8 cellular contexts compared by ENCODE assay signal in the genomic region with DNA sequence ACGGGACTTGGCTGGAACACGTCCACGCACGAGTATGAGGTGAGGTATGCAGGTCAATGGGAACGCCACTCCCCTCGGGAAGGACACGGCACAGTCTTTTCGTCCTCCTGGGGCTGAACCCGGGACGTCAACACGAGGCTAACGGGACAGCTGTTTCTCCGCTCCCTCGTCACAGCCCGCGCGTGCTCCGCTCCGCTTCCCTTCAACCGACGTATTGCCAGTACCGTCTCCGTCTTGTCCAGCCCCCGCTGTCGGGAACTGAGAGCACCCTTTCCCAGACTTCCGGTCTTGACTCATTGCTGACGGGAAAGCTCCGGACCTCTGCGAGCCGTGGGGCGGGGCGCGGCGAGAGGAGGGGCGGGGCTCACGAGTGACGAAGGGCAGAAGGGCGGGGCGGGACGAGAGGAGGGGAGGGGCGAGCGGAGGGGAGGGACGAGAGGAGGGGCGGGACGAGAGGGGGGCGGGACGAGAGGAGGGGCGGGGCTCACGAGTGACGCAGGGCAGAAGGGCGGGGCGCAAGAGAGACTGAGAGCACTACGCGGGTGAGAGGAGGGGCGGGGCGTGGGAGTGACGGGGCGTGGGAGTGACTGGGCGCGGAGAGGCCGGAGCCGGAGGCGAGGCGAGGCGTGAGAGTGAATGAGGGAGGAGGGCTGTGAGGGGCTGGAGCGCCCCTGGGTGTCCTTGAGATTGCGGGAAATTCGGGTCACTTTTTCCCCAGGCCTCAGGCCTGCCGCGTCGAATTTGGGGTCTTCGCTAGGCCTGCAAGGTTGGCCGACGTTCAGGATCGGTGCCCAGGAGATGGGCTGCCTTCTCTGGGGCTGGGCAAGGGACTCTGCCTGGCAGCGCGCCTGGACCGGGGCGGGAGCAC. TPM values are rescaled to one million over a fixed set of nuclear protein-coding genes. Genes with fewer than 3 reads are reported as not detected.
DNase-seq lines count a peak whose midpoint lies in the region; ATAC-seq and TF ChIP-seq lines count a peak whose summit lies in the region.

No MANE protein-coding gene starts in this region.

- peaks cover 17% of the 10 kb centered on the region for H3K4me1 ChIP-seq in BLaER1

- H3K9me3 ChIP-seq in BLaER1: no peaks in the 10 kb centered on the region

- DNase-seq in NCI-H524 (lab: John Stamatoyannopoulos, UW): peak; percentile 92 to 93
- peak; percentile 97 for DNase-seq in activated CD4-positive, alpha-beta T cell treated with anti-CD3 and anti-CD28 coated beads for 36 hours
- DNase-seq in choroid plexus epithelial cell (ENCODE audit: low read depth): peak; percentile 99
- DNase-seq in stimulated activated CD4-positive, alpha-beta T cell treated with anti-CD3 and anti-CD28 coated beads, Interleukin-1b, Interleukin-23, amount 100 ng/mL, for 1 hour (ENCODE audit: low read depth in 2 of 2): peak; percentile 86 to 89

- ATAC-seq in GM19324 (IDR thresholded peaks at IDR 0.05; ENCODE audit: low FRiP score, unreplicated experiment) (peak; percentile 86), HG03457 (IDR thresholded peaks at IDR 0.05; ENCODE audit: unreplicated experiment) (peak; percentile 72)
- peak; percentile 83 for ATAC-seq in activated CD4-positive, alpha-beta T cell treated with anti-CD3 and anti-CD28 coated beads for 36 hours

- H3K4me1 Mint-ChIP-seq in activated CD4-positive, alpha-beta T cell treated with anti-CD3 and anti-CD28 coated beads for 36 hours: peaks cover 43% of the 10 kb centered on the region

- peak overlapping the region; percentile 96 for H3K27ac Mint-ChIP-seq in activated CD4-positive, alpha-beta T cell treated with anti-CD3 and anti-CD28 coated beads for 36 hours

- intact Hi-C loops in activated CD4-positive, alpha-beta T cell treated with anti-CD3 and anti-CD28 coated beads for 36 hours (cut with DNase I, micrococcal nuclease): loop anchor here (1.0 to 10.0 kb wide), 11 partner anchors 9 to 1465 kb away; partner anchors contain the start of genes SDHC (in 2 of the 2), DEDD (in 1 of the 2), DUSP12 (in 1 of the 2) and NDUFS2 (in 1 of the 2)

- peak overlapping the region; percentile 91 for H3K4me2 ChIP-seq in BLaER1

- H3K27ac ChIP-seq in BLaER1 (peak overlapping the region; percentile 75), layer of hippocampus (ENCODE audit: low read depth, low read length) (peak overlapping the region; percentile 94)

- H3K4me3 ChIP-seq in BLaER1 (peak overlapping the region; percentile 80), choroid plexus epithelial cell (ENCODE audit: low read depth, low read length) (peak overlapping the region; percentile 81)

- no peak for TF ChIP-seq CTCF in choroid plexus epithelial cell (conservative IDR thresholded peaks at IDR 0.05; ENCODE audit: low read depth, low read length)

- H3K9me3 Mint-ChIP-seq in activated CD4-positive, alpha-beta T cell treated with anti-CD3 and anti-CD28 coated beads for 36 hours (ENCODE audit: low read depth): no peaks in the 10 kb centered on the region

- no peaks in the 10 kb centered on the region for H4K20me1 ChIP-seq in BLaER1

- peak overlapping the region; percentile 87 for H3K4me3 Mint-ChIP-seq in activated CD4-positive, alpha-beta T cell treated with anti-CD3 and anti-CD28 coated beads for 36 hours

- H3K36me3 ChIP-seq in BLaER1: no peaks in the 10 kb centered on the region

- no peaks in the 10 kb centered on the region for H3K27me3 ChIP-seq in BLaER1
- H3K27me3 ChIP-seq in layer of hippocampus (ENCODE audit: control insufficient read depth, insufficient read depth, low read length): no peaks in the 10 kb centered on the region

- H3K9ac ChIP-seq in BLaER1: peak overlapping the region; percentile 84

- CTCF ChIA-PET in activated CD4-positive, alpha-beta T cell treated with anti-CD3 and anti-CD28 coated beads for 36 hours (lab: Charles Lee): interaction anchor here (0.6 to 1.5 kb wide), 10 partner anchors 8 to 371 kb away, joined by 3 to 7 read pairs (median 4); partner anchors contain the start of gene TOMM40L

- POLR2A ChIA-PET in activated CD4-positive, alpha-beta T cell treated with anti-CD3 and anti-CD28 coated beads for 36 hours (lab: Charles Lee): interaction anchor here (0.5 to 1.8 kb wide), 8 partner anchors 165 to 1129 kb away, joined by 3 to 12 read pairs (median 4); partner anchors contain the start of genes APOA2 and NDUFS2

- no peaks in the 10 kb centered on the region for H3K27me3 Mint-ChIP-seq in activated CD4-positive, alpha-beta T cell treated with anti-CD3 and anti-CD28 coated beads for 36 hours

- peaks cover 2% of the 10 kb centered on the region for H3K36me3 Mint-ChIP-seq in activated CD4-positive, alpha-beta T cell treated with anti-CD3 and anti-CD28 coated beads for 36 hours (ENCODE audit: low read depth)

RNA-seq across cellular contexts. Expression of gene CFAP126, which starts 22.2 kb away (rescaled TPM):
- total RNA-seq in activated CD4-positive, alpha-beta T cell treated with anti-CD3 and anti-CD28 coated beads for 36 hours: not detected

Comparison
In these comparisons a context has a peak if more than half of its experiments do, and no peak if none do; other contexts are left out.
1. Peak in every context shown above with its lines: DNase-seq, ATAC-seq, H3K4me3 ChIP-seq and H3K27ac ChIP-seq.